In genomic region chr6:25061289-25061945, GRCh38 we compare ENCODE assay signal across 15 cellular contexts.
DNase-seq lines count a peak whose midpoint lies in the region; TF ChIP-seq lines count a peak whose summit lies in the region.
"Had no signal": no experiment of that assay in that cellular context is flagged by ENCODE, and none has a peak within 500 bp of the region (broad histone marks: within the 10 kb centered on the region; RNA-seq: fewer than 3 reads in every experiment).

No MANE protein-coding gene starts in this region.

- peaks cover 7% of the 10 kb centered on the region for H3K4me1 ChIP-seq in ovary (ENCODE audit: insufficient read depth)
- H3K4me1 ChIP-seq: BE2C had no signal

- no peak for TF ChIP-seq POLR2A in ovary (IDR thresholded peaks at IDR 0.05)

- no peak overlapping the region for H3K27ac ChIP-seq in ovary
- H3K27ac ChIP-seq: lower lobe of right lung had no signal

- no peaks in the 10 kb centered on the region for H3K9me3 ChIP-seq in ovary
- H3K9me3 ChIP-seq: BE2C, lower lobe of right lung had no signal

- DNase-seq in AG20443 (ENCODE audit: low spot score): peak; percentile 67
- DNase-seq in SK-MEL-5 (ENCODE audit: low read depth, low spot score): peak; percentile 24
- peak; percentile 5 for DNase-seq in fibroblast of the conjunctiva (ENCODE audit: low read depth)
- peak in 3 of 5 donors; percentile 25 to 56 (median 28) for DNase-seq in ovary
- DNase-seq in DMS79 (lab: John Stamatoyannopoulos, UW): no peak
- DNase-seq in EL: no peak
- DNase-seq in activated CD4-positive, alpha-beta T cell treated with anti-CD3 and anti-CD28 coated beads for 48 hours: no peak
- DNase-seq in NCI-H1092 treated with DMSO at 0.1 percent for 48 hours (lab: John Stamatoyannopoulos, UW): no peak
- DNase-seq: activated CD4-positive, CD25-positive, alpha-beta regulatory T cell treated with anti-CD3 and anti-CD28 coated beads, Interleukin-2, amount 50 U/mL, for 72 hours; activated T-cell treated with anti-CD3 and anti-CD28 coated beads, Interleukin-2, amount 50 U/mL, for 72 hours; amygdala; BE2C; lower lobe of right lung; posterior cingulate gyrus; stimulated activated CD8-positive, alpha-beta memory T cell treated with anti-CD3 and anti-CD28 coated beads, Interleukin-4, amount 100 ng/mL, for 48 hours had no signal

- no peaks in the 10 kb centered on the region for H3K27me3 ChIP-seq in ovary
- H3K27me3 ChIP-seq: BE2C had no signal

- in situ Hi-C loops in SK-MEL-5 (cut with HindIII; ENCODE audit: low pct_unique_long_range_greater_than_20kb, low sequenced_read_pairs): no loop called here

- TF ChIP-seq CTCF in ovary (IDR thresholded peaks at IDR 0.05): no peak

- H3K36me3 ChIP-seq in ovary: no peaks in the 10 kb centered on the region
- H3K36me3 ChIP-seq: BE2C, lower lobe of right lung had no signal

- no peak overlapping the region for H3K4me3 ChIP-seq in ovary
- H3K4me3 ChIP-seq: lower lobe of right lung had no signal

- no peak for TF ChIP-seq EP300 in ovary (IDR thresholded peaks at IDR 0.05)

- WGBS in ovary, 3 donors: 13 to 23% (median 18%) methylated on average over 7 of the region's 7 CpGs

- intact Hi-C loops in ovary (cut with DNase I): no loop called here

Comparison
In these comparisons a context has a peak if more than half of its experiments do, and no peak if none do; other contexts are left out.
1. DNase-seq: peak in AG20443 (single experiment), SK-MEL-5 (single experiment), fibroblast of the conjunctiva (single experiment) and ovary (3 of 5); none in DMS79 (single experiment), EL (single experiment), activated CD4-positive, alpha-beta T cell treated with anti-CD3 and anti-CD28 coated beads for 48 hours (single experiment) and NCI-H1092 treated with DMSO at 0.1 percent for 48 hours (single experiment).